8 cellular contexts compared by ENCODE assay signal in genomic region chr11:65493367-65494176, GRCh38. TPM values are rescaled to one million over a fixed set of nuclear protein-coding genes. Genes with fewer than 3 reads are reported as not detected.
A peak's percentile ranks its signal among the peaks of the same experiment; 100 is the strongest.
DNase-seq lines count a peak whose midpoint lies in the region; ATAC-seq and TF ChIP-seq lines count a peak whose summit lies in the region.

No MANE protein-coding gene starts in this region.

- H3K27me3 ChIP-seq in kidney epithelial cell (ENCODE audit: control insufficient read depth, insufficient read depth, low read length), result no peaks in the 10 kb centered on the region

- peak; percentile 34 for DNase-seq in Ammon's horn (ENCODE audit: low spot score)
- peak; percentile 97 for DNase-seq in HS-5 (ENCODE audit: low read depth)
- DNase-seq in kidney epithelial cell (ENCODE audit: low read depth), result peak; percentile 88
- peak; percentile 100 for DNase-seq in stromal cell of bone marrow (ENCODE audit: low read depth)
- no peak for DNase-seq in iPS-NIHi11 (ENCODE audit: low spot score)

- peak overlapping the region; percentile 100 for H3K27ac ChIP-seq in angular gyrus (ENCODE audit: low read depth, low read length)

- TF ChIP-seq CTCF in kidney epithelial cell (IDR thresholded peaks at IDR 0.05; ENCODE audit: insufficient read depth, low read length, poor library complexity, severe bottlenecking), result no peak

- no peaks in the 10 kb centered on the region for H3K36me3 ChIP-seq in kidney epithelial cell (ENCODE audit: control insufficient read depth, insufficient read depth, low read length)

- no peak overlapping the region for H3K4me3 ChIP-seq in kidney epithelial cell (ENCODE audit: low read depth, low read length)

- ATAC-seq in HG02981 (IDR thresholded peaks at IDR 0.05; ENCODE audit: unreplicated experiment) (no peak), GM19455 (IDR thresholded peaks at IDR 0.05; ENCODE audit: unreplicated experiment) (no peak)

RNA-seq across cellular contexts. Expression of gene MALAT1, which starts 5.3 kb away (rescaled TPM):
- 1,605 and 1,895 TPM in 2 replicates for total RNA-seq in kidney epithelial cell

RNA-seq across cellular contexts. Expression of gene SCYL1, which starts 31.3 kb away (rescaled TPM):
- total RNA-seq in kidney epithelial cell, result 116 and 121 TPM in 2 replicates
